Comparison of ENCODE assay signal across 11 cellular contexts in the genomic region with DNA sequence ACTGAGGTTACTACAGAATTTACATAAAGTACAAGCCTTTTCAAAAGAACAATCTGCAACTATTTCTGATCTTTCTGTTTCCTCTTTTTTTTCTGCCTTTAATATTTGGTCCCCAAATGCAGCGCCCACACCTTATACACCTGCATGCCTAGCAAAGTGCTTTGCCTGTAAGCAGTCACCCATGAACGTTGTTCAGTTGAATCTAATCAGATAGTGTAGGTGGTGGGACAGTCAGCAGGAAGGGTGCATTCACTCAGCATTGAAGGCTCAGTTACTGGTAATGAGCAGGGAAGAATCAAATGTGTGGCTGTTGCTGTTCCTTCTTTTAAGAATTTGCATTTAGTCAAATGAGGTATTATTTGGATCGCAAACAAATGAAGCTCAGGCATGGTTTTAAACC.
DNase-seq lines count a peak whose midpoint lies in the region; ATAC-seq and TF ChIP-seq lines count a peak whose summit lies in the region.
"Had no signal": no experiment of that assay in that cellular context is flagged by ENCODE, and none has a peak within 500 bp of the region (broad histone marks: within the 10 kb centered on the region; RNA-seq: fewer than 3 reads in every experiment).

No MANE protein-coding gene starts in this region.

- no peak for TF ChIP-seq CTCF in esophagus muscularis mucosa (IDR thresholded peaks at IDR 0.05)
- no peak for TF ChIP-seq CTCF in lower leg skin (IDR thresholded peaks at IDR 0.05)

- WGBS in esophagus muscularis mucosa = 92% methylated on average over 3 of the region's 3 CpGs
- 84 to 86% methylated on average over 3 of the region's 3 CpGs for WGBS in lower leg skin, 2 donors

- ATAC-seq in GM18867 (IDR thresholded peaks at IDR 0.05; ENCODE audit: unreplicated experiment) (peak; percentile 80), GM21529 (IDR thresholded peaks at IDR 0.05; ENCODE audit: unreplicated experiment) (peak; percentile 66), HG03175 (IDR thresholded peaks at IDR 0.05; ENCODE audit: unreplicated experiment) (peak; percentile 64)
- ATAC-seq in effector memory CD8-positive, alpha-beta T cell (replicated peaks) = no peak
- ATAC-seq: activated naive CD4-positive, alpha-beta T cell treated with anti-CD3 and anti-CD28 coated beads, Interleukin-2, amount 50 U/mL, for 72 hours had no signal

- peaks cover 42 to 100% (median 99%) of the 10 kb centered on the region in 4 donors for H3K4me1 ChIP-seq in esophagus muscularis mucosa

- no peak overlapping the region for H3K4me3 ChIP-seq in esophagus muscularis mucosa
- H3K4me3 ChIP-seq in lower leg skin (ENCODE audit: low read depth, poor library complexity, severe bottlenecking) = no peak overlapping the region

- H3K27ac Mint-ChIP-seq in effector memory CD8-positive, alpha-beta T cell = no peak overlapping the region
- H3K27ac Mint-ChIP-seq: activated naive CD4-positive, alpha-beta T cell treated with anti-CD3 and anti-CD28 coated beads, Interleukin-2, amount 50 U/mL, for 72 hours had no signal

- no peaks in the 10 kb centered on the region for H3K27me3 Mint-ChIP-seq in effector memory CD8-positive, alpha-beta T cell

- intact Hi-C loops in esophagus muscularis mucosa (cut with DNase I) (no loop called here), lower leg skin (cut with DNase I; ENCODE audit: low total_unique reads) (no loop called here)

- no peaks in the 10 kb centered on the region for H3K27me3 ChIP-seq in esophagus muscularis mucosa
- H3K27me3 ChIP-seq: neutrophil had no signal

- no peaks in the 10 kb centered on the region for H3K9me3 ChIP-seq in esophagus muscularis mucosa
- H3K9me3 ChIP-seq: neutrophil had no signal

- H3K9me3 Mint-ChIP-seq in effector memory CD8-positive, alpha-beta T cell = no peaks in the 10 kb centered on the region
- H3K9me3 Mint-ChIP-seq: activated naive CD4-positive, alpha-beta T cell treated with anti-CD3 and anti-CD28 coated beads, Interleukin-2, amount 50 U/mL, for 72 hours had no signal

- no peak overlapping the region for H3K4me3 Mint-ChIP-seq in effector memory CD8-positive, alpha-beta T cell

- H3K4me1 Mint-ChIP-seq in effector memory CD8-positive, alpha-beta T cell (ENCODE audit: low read depth in 2 of 2) = peaks cover 2 to 7% of the 10 kb centered on the region in 2 donors

- no peak for DNase-seq in esophagus muscularis mucosa (ENCODE audit: extremely low spot score)
- DNase-seq in activated naive CD4-positive, alpha-beta T cell (lab: John Stamatoyannopoulos, UW) = no peak
- no peak for DNase-seq in lower leg skin (ENCODE audit: low spot score in 2 of 2)
- no peak for DNase-seq in effector memory CD8-positive, alpha-beta T cell
- DNase-seq in NCI-H1092 treated with DMSO at 0.1 percent for 48 hours (lab: John Stamatoyannopoulos, UW) = no peak
- DNase-seq: effector memory CD4-positive, alpha-beta T cell had no signal

- H3K27ac ChIP-seq in esophagus muscularis mucosa (replicated peaks in 1 of 4) = peak overlapping the region; percentile 81 to 92 (median 84)
- H3K27ac ChIP-seq: neutrophil had no signal

- H3K36me3 ChIP-seq in esophagus muscularis mucosa = peaks cover 14 to 47% (median 32%) of the 10 kb centered on the region in 4 donors
- H3K36me3 ChIP-seq: neutrophil had no signal

- peaks cover 10% of the 10 kb centered on the region for H3K36me3 Mint-ChIP-seq in effector memory CD8-positive, alpha-beta T cell (ENCODE audit: insufficient read depth)
- H3K36me3 Mint-ChIP-seq: activated naive CD4-positive, alpha-beta T cell treated with anti-CD3 and anti-CD28 coated beads, Interleukin-2, amount 50 U/mL, for 72 hours had no signal

- TF ChIP-seq POLR2A in esophagus muscularis mucosa (IDR thresholded peaks at IDR 0.05; ENCODE audit: low read depth) = no peak
- TF ChIP-seq POLR2A in lower leg skin (IDR thresholded peaks at IDR 0.05) = no peak

- no peak for TF ChIP-seq EP300 in esophagus muscularis mucosa (IDR thresholded peaks at IDR 0.05)
